ENCODE assay signal across 8 cellular contexts in genomic region chr1:156246241-156246761, GRCh38. TPM values are rescaled to one million over a fixed set of nuclear protein-coding genes. Genes with fewer than 3 reads are reported as not detected.
A peak's percentile ranks its signal among the peaks of the same experiment; 100 is the strongest.
DNase-seq lines count a peak whose midpoint lies in the region; ATAC-seq and TF ChIP-seq lines count a peak whose summit lies in the region.

No MANE protein-coding gene starts in this region.

- H3K4me1 Mint-ChIP-seq in activated naive CD8-positive, alpha-beta T cell treated with anti-CD3 and anti-CD28 coated beads, Interleukin-2, amount 10 ng/mL, durations not matched to agents 7 days and 5 days, result peaks cover 28% of the 10 kb centered on the region
- peaks cover 30% of the 10 kb centered on the region for H3K4me1 Mint-ChIP-seq in nephron progenitor cell

- POLR2A ChIA-PET in HCT116 (lab: Charles Lee), result no interaction called here
- POLR2A ChIA-PET in activated naive CD8-positive, alpha-beta T cell treated with anti-CD3 and anti-CD28 coated beads, Interleukin-2, amount 10 ng/mL, durations not matched to agents 7 days and 5 days (lab: Charles Lee), result interaction anchor here (0.8 to 2.9 kb wide), 11 partner anchors 11 to 99 kb away, joined by 3 to 15 read pairs (median 4); partner anchors contain the start of genes PMF1 and SMG5

- no peaks in the 10 kb centered on the region for H3K9me2 ChIP-seq in DOHH2 (replicated peaks; ENCODE audit: control insufficient read depth, low read length)
- no peaks in the 10 kb centered on the region for H3K9me2 ChIP-seq in HCT116 (ENCODE audit: insufficient read depth)

- no peak for DNase-seq in HCT116 (ENCODE audit: low read depth, low spot score)
- no peak for DNase-seq in activated naive CD8-positive, alpha-beta T cell treated with anti-CD3 and anti-CD28 coated beads, Interleukin-2, amount 10 ng/mL, durations not matched to agents 7 days and 5 days
- no peak for DNase-seq in nephron progenitor cell
- no peak for DNase-seq in EL
- no peak for DNase-seq in GM19238 (ENCODE audit: insufficient read length, low spot score)

- ATAC-seq in HCT116 (no peak), GM21619 (IDR thresholded peaks at IDR 0.05; ENCODE audit: unreplicated experiment) (no peak), HG02759 (IDR thresholded peaks at IDR 0.05; ENCODE audit: unreplicated experiment) (no peak)
- ATAC-seq in activated naive CD8-positive, alpha-beta T cell treated with anti-CD3 and anti-CD28 coated beads, Interleukin-2, amount 10 ng/mL, durations not matched to agents 7 days and 5 days (ENCODE audit: low read depth), result no peak

- RAD21 ChIA-PET in HCT116 (lab: Charles Lee; ENCODE audit: low non-redundant PET in 1 of 2, low total read pairs in 2 of 2, uncharacterized antibody in 2 of 2, unreplicated experiment in 2 of 2), result no interaction called here

- no peaks in the 10 kb centered on the region for H3K9me3 ChIP-seq in DOHH2 (ENCODE audit: control insufficient read depth, insufficient read depth, low read length)
- no peaks in the 10 kb centered on the region for H3K9me3 ChIP-seq in HCT116 (ENCODE audit: control insufficient read depth in 1 of 2, insufficient read depth in 1 of 2, low read depth in 1 of 2, low read length in 2 of 2)

- TF ChIP-seq POLR2A in HCT116 (IDR thresholded peaks at IDR 0.05; ENCODE audit: borderline replicate concordance, extremely low read depth, insufficient read depth, insufficient read length), result no peak

- H3F3A ChIP-seq in DOHH2 (ENCODE audit: control insufficient read depth, insufficient read depth), result peaks cover 6% of the 10 kb centered on the region

- H3K27ac ChIP-seq in DOHH2 (ENCODE audit: low read depth, low read length), result no peak overlapping the region
- 0 out of 2 replicates have a peak overlapping the region, but pooled peaks have one; percentile 24 for H3K27ac ChIP-seq in HCT116 (ENCODE audit: low read depth, low read length)

- H3K27me3 ChIP-seq in DOHH2 (ENCODE audit: control insufficient read depth, low read length), result peaks cover 11% of the 10 kb centered on the region
- H3K27me3 ChIP-seq in HCT116 (ENCODE audit: insufficient read depth, low read length), result no peaks in the 10 kb centered on the region

- no peak overlapping the region for H3K9ac ChIP-seq in HCT116 (ENCODE audit: low read length)

- intact Hi-C loops in HCT116 (cut with micrococcal nuclease), result no loop called here

- H3K4me3 ChIP-seq in DOHH2 (ENCODE audit: low read length) (peak overlapping the region; percentile 64), HCT116 (replicated peaks in 1 of 2; ENCODE audit: low read depth in 1 of 2, low read length in 2 of 2) (no peak overlapping the region)

- no peak for TF ChIP-seq CTCF in DOHH2 (IDR thresholded peaks at IDR 0.05; ENCODE audit: low read depth, low read length, poor library complexity, severe bottlenecking)
- no peak for TF ChIP-seq CTCF in HCT116 (IDR thresholded peaks at IDR 0.05 in 2 of 3, conservative IDR thresholded peaks at IDR 0.05 in 1 of 3; ENCODE audit: borderline replicate concordance in 1 of 3, insufficient read depth in 1 of 3, low read depth in 2 of 3, low read length in 2 of 3)
- no peak for TF ChIP-seq CTCF in nephron progenitor cell (IDR thresholded peaks at IDR 0.05)

- H3K79me2 ChIP-seq in DOHH2 (ENCODE audit: control insufficient read depth, low read length), result no peaks in the 10 kb centered on the region
- H3K79me2 ChIP-seq in HCT116 (ENCODE audit: insufficient read depth, low read length), result no peaks in the 10 kb centered on the region

- H3K36me3 ChIP-seq in DOHH2 (ENCODE audit: control insufficient read depth, low read length), result peaks cover 21% of the 10 kb centered on the region
- peaks cover 11 to 20% of the 10 kb centered on the region in 2 experiments; a peak in 3 of 4 replicates for H3K36me3 ChIP-seq in HCT116 (ENCODE audit: control insufficient read depth in 1 of 2, insufficient read depth in 2 of 2, low read length in 2 of 2)

- no peak for TF ChIP-seq RAD21 in HCT116 (IDR thresholded peaks at IDR 0.05; ENCODE audit: low read depth)

- no peaks in the 10 kb centered on the region for H3K9me3 Mint-ChIP-seq in activated naive CD8-positive, alpha-beta T cell treated with anti-CD3 and anti-CD28 coated beads, Interleukin-2, amount 10 ng/mL, durations not matched to agents 7 days and 5 days
- H3K9me3 Mint-ChIP-seq in nephron progenitor cell, result no peaks in the 10 kb centered on the region

- peak overlapping the region; percentile 74 for H3K4me2 ChIP-seq in DOHH2 (ENCODE audit: low read length)
- H3K4me2 ChIP-seq in HCT116 (ENCODE audit: low read length), result no peak overlapping the region

- BruUV-seq in HCT116 (replicated peaks; lab: Mats Ljungman, UMichigan), result no TSS peak

- H3K4me3 Mint-ChIP-seq in activated naive CD8-positive, alpha-beta T cell treated with anti-CD3 and anti-CD28 coated beads, Interleukin-2, amount 10 ng/mL, durations not matched to agents 7 days and 5 days, result peak overlapping the region; percentile 30
- H3K4me3 Mint-ChIP-seq in nephron progenitor cell, result no peak overlapping the region

- peak overlapping the region; percentile 67 for H3K27ac Mint-ChIP-seq in activated naive CD8-positive, alpha-beta T cell treated with anti-CD3 and anti-CD28 coated beads, Interleukin-2, amount 10 ng/mL, durations not matched to agents 7 days and 5 days
- H3K27ac Mint-ChIP-seq in nephron progenitor cell, result peak overlapping the region; percentile 75

- peaks cover 5% of the 10 kb centered on the region for H3K36me3 Mint-ChIP-seq in activated naive CD8-positive, alpha-beta T cell treated with anti-CD3 and anti-CD28 coated beads, Interleukin-2, amount 10 ng/mL, durations not matched to agents 7 days and 5 days
- H3K36me3 Mint-ChIP-seq in nephron progenitor cell (ENCODE audit: low read depth), result peaks cover 6% of the 10 kb centered on the region

- H2AFZ ChIP-seq in HCT116 (ENCODE audit: low read depth, low read length, poor library complexity, severe bottlenecking), result no peak overlapping the region

- H4K20me1 ChIP-seq in DOHH2 (ENCODE audit: control insufficient read depth, insufficient read depth, low read depth, low read length) (no peaks in the 10 kb centered on the region), HCT116 (ENCODE audit: insufficient read depth) (peaks cover 3% of the 10 kb centered on the region; the same call in 1 of the 2 replicates)

- CTCF ChIA-PET in HCT116 (lab: Charles Lee), result interaction anchor here (1.4 kb wide), 1 partner anchor 13 kb away, joined by 3 read pairs; no protein-coding TSS in a partner anchor

- H3K4me1 ChIP-seq in DOHH2 (ENCODE audit: control insufficient read depth, low read length) (peaks cover 23% of the 10 kb centered on the region), HCT116 (ENCODE audit: control insufficient read depth in 1 of 2, insufficient read depth in 2 of 2, low read length in 2 of 2) (peaks cover 10 to 24% of the 10 kb centered on the region in 2 experiments)

- H3K27me3 Mint-ChIP-seq in activated naive CD8-positive, alpha-beta T cell treated with anti-CD3 and anti-CD28 coated beads, Interleukin-2, amount 10 ng/mL, durations not matched to agents 7 days and 5 days, result no peaks in the 10 kb centered on the region
- peaks cover 3% of the 10 kb centered on the region for H3K27me3 Mint-ChIP-seq in nephron progenitor cell (ENCODE audit: low read depth, poor library complexity)

TF ChIP-seq in HCT116, 20 proteins besides CTCF, POLR2A, EP300 and RAD21 (continues in another document):
- TF ChIP-seq ELF1 (IDR thresholded peaks at IDR 0.05; ENCODE audit: borderline replicate concordance, low read depth) (no peak), SP1 (IDR thresholded peaks at IDR 0.05; ENCODE audit: low read depth) (no peak), POLR2AphosphoS5 (IDR thresholded peaks at IDR 0.05; ENCODE audit: low read depth, low read length) (no peak), YY1 (IDR thresholded peaks at IDR 0.05; ENCODE audit: extremely low read depth, insufficient replicate concordance, low read depth, low read length) (no peak)

RNA-seq across cellular contexts. Expression of gene PAQR6, which starts 1.6 kb away (rescaled TPM):
- total RNA-seq in HCT116 (2021; ENCODE audit: unreplicated experiment), result 10.9 TPM
- polyA plus RNA-seq in HCT116 (2012), result 6.4 and 7.3 TPM in 2 replicates
- total RNA-seq in activated naive CD8-positive, alpha-beta T cell treated with anti-CD3 and anti-CD28 coated beads, Interleukin-2, amount 10 ng/mL, durations not matched to agents 7 days and 5 days, result 1 to 10 TPM; 7.0 TPM

RNA-seq across cellular contexts. Expression of gene BGLAP, which starts 4.3 kb away (rescaled TPM):
- total RNA-seq in HCT116 (2021; ENCODE audit: unreplicated experiment), result 1.4 TPM
- 1.4 TPM in 2 replicates for polyA plus RNA-seq in HCT116 (2012)
- 1 to 10 TPM; 3.3 to 4.8 TPM for total RNA-seq in activated naive CD8-positive, alpha-beta T cell treated with anti-CD3 and anti-CD28 coated beads, Interleukin-2, amount 10 ng/mL, durations not matched to agents 7 days and 5 days

RNA-seq across cellular contexts. Expression of gene PMF1, which starts 33.5 kb away (rescaled TPM):
- total RNA-seq in HCT116 (2021; ENCODE audit: unreplicated experiment), result 52.6 TPM
- polyA plus RNA-seq in HCT116 (2012), result 47.2 and 55.5 TPM in 2 replicates
- total RNA-seq in activated naive CD8-positive, alpha-beta T cell treated with anti-CD3 and anti-CD28 coated beads, Interleukin-2, amount 10 ng/mL, durations not matched to agents 7 days and 5 days, result 10 to 100 TPM; 66.2 to 71.2 TPM

RNA-seq across cellular contexts. Expression of gene SMG5, which starts 36.3 kb away (rescaled TPM):
- 75.2 TPM for total RNA-seq in HCT116 (2021; ENCODE audit: unreplicated experiment)
- polyA plus RNA-seq in HCT116 (2012), result 46.7 and 50.1 TPM in 2 replicates
- 10 to 100 TPM; 72.3 to 76.4 TPM for total RNA-seq in activated naive CD8-positive, alpha-beta T cell treated with anti-CD3 and anti-CD28 coated beads, Interleukin-2, amount 10 ng/mL, durations not matched to agents 7 days and 5 days

RNA-seq across cellular contexts. Expression of gene TMEM79, which starts 37.8 kb away (rescaled TPM):
- 6.3 TPM for total RNA-seq in HCT116 (2021; ENCODE audit: unreplicated experiment)
- 2.1 and 3.1 TPM in 2 replicates for polyA plus RNA-seq in HCT116 (2012)
- 10 to 100 TPM; 12.3 to 12.8 TPM for total RNA-seq in activated naive CD8-positive, alpha-beta T cell treated with anti-CD3 and anti-CD28 coated beads, Interleukin-2, amount 10 ng/mL, durations not matched to agents 7 days and 5 days
